Comparison of ENCODE assay signal across 8 cellular contexts in genomic region chr1:244836135-244836521, GRCh38. TPM values are rescaled to one million over a fixed set of nuclear protein-coding genes. Genes with fewer than 3 reads are reported as not detected.
DNase-seq lines count a peak whose midpoint lies in the region; ATAC-seq, FAIRE-seq and TF ChIP-seq lines count a peak whose summit lies in the region.

No MANE protein-coding gene starts in this region.

- TF ChIP-seq CTCF in CD14-positive monocyte (IDR thresholded peaks at IDR 0.05) (no peak), GM20000 (IDR thresholded peaks at IDR 0.05; ENCODE audit: extremely low read depth, missing control alignments) (no peak), mesothelial cell of epicardium (IDR thresholded peaks at IDR 0.05; ENCODE audit: unreplicated experiment) (no peak)

- DNase-seq in CD14-positive monocyte (ENCODE audit: low spot score) (no peak), GM20000 (ENCODE audit: low spot score) (peak; percentile 16), RKO (ENCODE audit: low spot score) (peak; percentile 58), dermis blood vessel endothelial cell (peak; percentile 48), mesothelial cell of epicardium (ENCODE audit: low spot score in 2 of 2, unreplicated experiment in 2 of 2) (no peak), urothelium cell line (ENCODE audit: low spot score) (peak; percentile 29), activated gamma-delta T cell treated with Interleukin-2 at 50 U/mL for 16 hours (no peak)

- H3K4me1 Mint-ChIP-seq in CD14-positive monocyte = peaks cover 43% of the 10 kb centered on the region
- H3K4me1 Mint-ChIP-seq in mesothelial cell of epicardium = peaks cover 35% of the 10 kb centered on the region

- H3K27ac Mint-ChIP-seq in CD14-positive monocyte (peak overlapping the region; percentile 86 to 99 (median 95)), mesothelial cell of epicardium (peak overlapping the region; percentile 96)

- H3K9me3 Mint-ChIP-seq in CD14-positive monocyte = no peaks in the 10 kb centered on the region
- H3K9me3 Mint-ChIP-seq in mesothelial cell of epicardium = no peaks in the 10 kb centered on the region

- H3K36me3 Mint-ChIP-seq in CD14-positive monocyte = peaks cover 25 to 30% of the 10 kb centered on the region in 2 donors
- H3K36me3 Mint-ChIP-seq in mesothelial cell of epicardium = peaks cover 15% of the 10 kb centered on the region

- H3K27me3 Mint-ChIP-seq in CD14-positive monocyte (ENCODE audit: low read depth in 3 of 3) = no peaks in the 10 kb centered on the region
- no peaks in the 10 kb centered on the region for H3K27me3 Mint-ChIP-seq in mesothelial cell of epicardium (ENCODE audit: low read depth)

- intact Hi-C loops in CD14-positive monocyte (cut with micrococcal nuclease) = loop anchor here (10.0 kb wide), 2 partner anchors 139 to 181 kb away; partner anchors contain the start of gene DESI2 (in 1 of the 2)

- H3K4me3 Mint-ChIP-seq in CD14-positive monocyte = peak overlapping the region; percentile 92 to 93
- peak overlapping the region; percentile 94 for H3K4me3 Mint-ChIP-seq in mesothelial cell of epicardium

- ATAC-seq in GM21367 (IDR thresholded peaks at IDR 0.05; ENCODE audit: unreplicated experiment) = no peak

- FAIRE-seq in urothelium cell line (lab: Jason Lieb, UNC) = no peak

RNA-seq across cellular contexts. Expression of gene COX20, which starts 0.7 kb away (rescaled TPM):
- polyA plus RNA-seq in CD14-positive monocyte = 10 to 100 TPM; 15.8 to 17.9 TPM
- 16.8 and 33.0 TPM in 2 replicates for total RNA-seq in dermis blood vessel endothelial cell
- total RNA-seq in mesothelial cell of epicardium = 27.7 to 31.9 TPM (median 29.3 TPM) in 3 replicates

RNA-seq across cellular contexts. Expression of gene HNRNPU, which starts 28.2 kb away (rescaled TPM):
- 100 to 1,000 TPM in 1 of 2 donors, 10 to 100 TPM in 1; 71.5 to 143 TPM for polyA plus RNA-seq in CD14-positive monocyte
- total RNA-seq in dermis blood vessel endothelial cell (395 and 520 TPM in 2 replicates), mesothelial cell of epicardium (423 to 436 TPM (median 424 TPM) in 3 replicates)

Comparison
In these comparisons a context has a peak if more than half of its experiments do, and no peak if none do; other contexts are left out.
1. DNase-seq: peak in GM20000 (single experiment), RKO (single experiment), dermis blood vessel endothelial cell (single experiment) and urothelium cell line (single experiment); none in CD14-positive monocyte (single experiment), mesothelial cell of epicardium (0 of 2) and activated gamma-delta T cell treated with Interleukin-2 at 50 U/mL for 16 hours (single experiment).